20 cellular contexts compared by ENCODE assay signal in genomic region chr12:108253540-108253939, GRCh38.
DNase-seq lines count a peak whose midpoint lies in the region; TF ChIP-seq lines count a peak whose summit lies in the region.
"Had no signal": no experiment of that assay in that cellular context is flagged by ENCODE, and none has a peak within 500 bp of the region (broad histone marks: within the 10 kb centered on the region; RNA-seq: fewer than 3 reads in every experiment).

No MANE protein-coding gene starts in this region.

- POLR2A ChIA-PET in Caco-2 (lab: Charles Lee) = no interaction called here

- no peaks in the 10 kb centered on the region for H4K20me1 ChIP-seq in Karpas-422 (ENCODE audit: insufficient read depth, low read depth, low read length)

- H3K9me3 ChIP-seq in Caco-2 (no peaks in the 10 kb centered on the region), Karpas-422 (ENCODE audit: low read length) (no peaks in the 10 kb centered on the region)
- H3K9me3 ChIP-seq: BE2C, left lung had no signal

- DNase-seq in Jurkat, Clone E6-1 (ENCODE audit: low read depth, low spot score) = peak; percentile 32
- peak; percentile 69 for DNase-seq in NCI-H748 (lab: John Stamatoyannopoulos, UW; ENCODE audit: unreplicated experiment)
- DNase-seq in ecto neural progenitor cell (ENCODE audit: low spot score) = peak; percentile 69
- peak in 35 of 56 donors; percentile 3 to 82 (median 50) for DNase-seq in nucleus accumbens (lab: John Stamatoyannopoulos, UW)
- DNase-seq in lower leg skin (ENCODE audit: low spot score in 2 of 2) = no peak
- DNase-seq in Caco-2 = no peak
- DNase-seq in Karpas-422 = no peak
- DNase-seq in COLO829 (ENCODE audit: low spot score) = no peak
- DNase-seq: BE2C, DMS53, foreskin fibroblast, GM23248, left lung, NCI-H2081, T-helper 17 cell had no signal

- H3K4me1 ChIP-seq in Caco-2 = no peaks in the 10 kb centered on the region
- no peaks in the 10 kb centered on the region for H3K4me1 ChIP-seq in Karpas-422 (ENCODE audit: low read length)
- H3K4me1 ChIP-seq: BE2C, left lung, tibial nerve had no signal

- WGBS in lower leg skin, 2 donors = 7 to 8% methylated on average over 4 of the region's 4 CpGs

- H3K27me3 Mint-ChIP-seq in Caco-2 (ENCODE audit: insufficient read depth, unreplicated experiment) = peaks cover 32% of the 10 kb centered on the region

- no peaks in the 10 kb centered on the region for H3K9me2 ChIP-seq in Karpas-422 (replicated peaks; ENCODE audit: insufficient read depth, low read length)

- H3K4me3 ChIP-seq in Jurkat, Clone E6-1 (ENCODE audit: low read length) = no peak overlapping the region
- H3K4me3 ChIP-seq in lower leg skin (ENCODE audit: low read depth, poor library complexity, severe bottlenecking) = no peak overlapping the region
- H3K4me3 ChIP-seq in Caco-2 (ENCODE audit: low read depth, low read length) = no peak overlapping the region
- no peak overlapping the region for H3K4me3 ChIP-seq in Karpas-422 (ENCODE audit: low read length)
- H3K4me3 ChIP-seq: GM23248, left lung, tibial nerve had no signal

- no peak overlapping the region for H2AFZ ChIP-seq in Karpas-422 (ENCODE audit: low read length)
- H2AFZ ChIP-seq: GM23248 had no signal

- no peak overlapping the region for H3K4me3 Mint-ChIP-seq in Caco-2 (ENCODE audit: unreplicated experiment)
- H3K4me3 Mint-ChIP-seq: IgD-negative memory B cell; stimulated activated memory B cell treated with anti-CD40 and anti-IgM and Interleukin-4, amounts not matched to agents 10 μg/mL and 1 μg/mL and 100 μg/mL, for 72 hours; T-helper 17 cell had no signal

- TF ChIP-seq CTCF in lower leg skin (IDR thresholded peaks at IDR 0.05) = no peak
- TF ChIP-seq CTCF in Caco-2 (IDR thresholded peaks at IDR 0.05; ENCODE audit: insufficient read depth in 1 of 2, low read depth in 1 of 2, low read length in 1 of 2, severe bottlenecking in 1 of 2, unreplicated experiment in 1 of 2) = no peak

- H3K27me3 ChIP-seq in Caco-2 (replicated peaks; ENCODE audit: control insufficient read depth, insufficient read depth, low read length) (no peaks in the 10 kb centered on the region; the same call in 1 of the 2 replicates), Karpas-422 (ENCODE audit: low read length) (no peaks in the 10 kb centered on the region)
- H3K27me3 ChIP-seq: BE2C had no signal

- TF ChIP-seq POLR2A in lower leg skin (IDR thresholded peaks at IDR 0.05) = no peak

- H3K9me3 Mint-ChIP-seq in Caco-2 (ENCODE audit: unreplicated experiment) = no peaks in the 10 kb centered on the region
- H3K9me3 Mint-ChIP-seq: activated T-helper 2 cell treated with anti-CD3 and anti-CD28 coated beads, Interferon-gamma antibody, Interleukin-2, Interleukin-4, amounts not matched to agents 10 μg/mL and 5 μg/mL and 100 μg/mL, durations not matched to agents 14 hours and 24 hours and 36 hours; IgD-negative memory B cell; stimulated activated memory B cell treated with anti-CD40 and anti-IgM and Interleukin-4, amounts not matched to agents 10 μg/mL and 1 μg/mL and 100 μg/mL, for 72 hours had no signal

- no peak overlapping the region for H3K9ac ChIP-seq in Karpas-422 (ENCODE audit: low read length)
- H3K9ac ChIP-seq: GM23248 had no signal

- no peaks in the 10 kb centered on the region for H3K36me3 Mint-ChIP-seq in Caco-2 (ENCODE audit: insufficient read depth, unreplicated experiment)
- H3K36me3 Mint-ChIP-seq: IgD-negative memory B cell had no signal

- H3K79me2 ChIP-seq in Karpas-422 (ENCODE audit: low read length) = no peaks in the 10 kb centered on the region

- intact Hi-C loops in lower leg skin (cut with DNase I; ENCODE audit: low total_unique reads) (no loop called here), Caco-2 (cut with micrococcal nuclease; ENCODE audit: unreplicated experiment) (no loop called here)

- no peak overlapping the region for H3K27ac Mint-ChIP-seq in Caco-2 (ENCODE audit: unreplicated experiment)
- H3K27ac Mint-ChIP-seq: activated T-helper 2 cell treated with anti-CD3 and anti-CD28 coated beads, Interferon-gamma antibody, Interleukin-2, Interleukin-4, amounts not matched to agents 10 μg/mL and 5 μg/mL and 100 μg/mL, durations not matched to agents 14 hours and 24 hours and 36 hours; stimulated activated memory B cell treated with anti-CD40 and anti-IgM and Interleukin-4, amounts not matched to agents 10 μg/mL and 1 μg/mL and 100 μg/mL, for 72 hours; T-helper 17 cell had no signal

- H3K36me3 ChIP-seq in Caco-2 (ENCODE audit: control insufficient read depth, insufficient read depth, low read length) = no peaks in the 10 kb centered on the region
- H3K36me3 ChIP-seq in Karpas-422 (ENCODE audit: insufficient read depth, low read length) = no peaks in the 10 kb centered on the region
- H3K36me3 ChIP-seq: BE2C, left lung had no signal

- no peak overlapping the region for H3K27ac ChIP-seq in Karpas-422 (ENCODE audit: low read length)
- H3K27ac ChIP-seq: GM23248, HL-60, left lung, tibial nerve had no signal

- CTCF ChIA-PET in Caco-2 (lab: Charles Lee) = no interaction called here

- BruUV-seq in Caco-2 (replicated peaks; lab: Mats Ljungman, UMichigan) = no TSS peak

- H3K4me2 ChIP-seq in Karpas-422 (ENCODE audit: low read depth, low read length, poor library complexity, severe bottlenecking) = no peak overlapping the region

- peaks cover 10% of the 10 kb centered on the region for H3K4me1 Mint-ChIP-seq in Caco-2 (ENCODE audit: low read depth, unreplicated experiment)
- H3K4me1 Mint-ChIP-seq: T-helper 17 cell had no signal

Comparison
In these comparisons a context has a peak if more than half of its experiments do, and no peak if none do; other contexts are left out.
1. DNase-seq: peak in Jurkat, Clone E6-1 (single experiment), NCI-H748 (single experiment), ecto neural progenitor cell (single experiment) and nucleus accumbens (35 of 56); none in lower leg skin (0 of 2), Caco-2 (0 of 2), Karpas-422 (single experiment) and COLO829 (single experiment).